Comparison of ENCODE assay signal across 1 cellular context in genomic region chr2:17835511-17835910, GRCh38.
TF ChIP-seq lines count a peak whose summit lies in the region.

No MANE protein-coding gene starts in this region.

TF ChIP-seq in H1, 55 proteins besides CTCF, POLR2A, EP300 and RAD21:
- no peak for TF ChIP-seq SIX5 (IDR thresholded peaks at IDR 0.05; ENCODE audit: low read depth, low read length)
- no peak for TF ChIP-seq E2F6 (IDR thresholded peaks at IDR 0.05)
- TF ChIP-seq KDM4A (IDR thresholded peaks at IDR 0.05; ENCODE audit: low read depth, low read length, severe bottlenecking): no peak
- no peak for TF ChIP-seq HDAC6 (IDR thresholded peaks at IDR 0.05; ENCODE audit: low read depth, low read length)
- no peak for TF ChIP-seq CHD2 (IDR thresholded peaks at IDR 0.05; ENCODE audit: low read length)
- TF ChIP-seq NRF1 (IDR thresholded peaks at IDR 0.05; ENCODE audit: low read depth, low read length): no peak
